In the genomic region with DNA sequence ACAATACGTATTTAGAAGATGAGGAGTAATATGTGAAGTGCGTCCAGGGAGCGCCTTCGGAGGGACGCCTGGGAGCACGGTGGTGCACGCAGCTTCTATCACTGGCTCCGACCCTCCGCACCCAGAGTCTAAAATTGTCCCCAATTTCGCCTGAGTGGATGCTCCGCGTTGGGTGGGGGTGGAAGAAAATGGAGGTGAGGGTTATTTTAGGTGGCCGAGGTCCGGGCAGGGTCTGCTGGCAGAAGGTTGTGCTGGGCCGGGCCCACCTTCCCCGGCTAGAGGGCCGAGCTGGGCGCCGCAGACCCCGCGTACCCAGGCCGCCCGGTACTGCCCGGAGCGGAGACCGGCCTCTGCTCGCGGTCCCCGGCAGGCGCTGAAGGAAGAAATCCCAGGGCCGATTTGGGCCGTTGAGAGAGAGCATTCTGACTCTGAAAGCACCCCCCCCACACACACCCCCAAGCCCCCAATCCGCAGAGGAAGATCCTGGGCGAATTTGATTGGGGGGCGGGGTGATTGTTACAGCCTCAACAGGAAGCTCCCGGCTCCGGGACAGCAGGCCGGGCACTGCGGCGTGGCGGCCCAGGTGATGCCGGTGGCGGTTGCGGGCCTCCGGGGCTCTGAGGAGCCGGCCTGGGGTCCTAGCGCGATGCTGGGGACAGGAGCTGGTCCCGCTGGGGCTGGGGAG, we compare ENCODE assay signal across 1 cellular context.
TF ChIP-seq lines count a peak whose summit lies in the region.

No MANE protein-coding gene starts in this region.

TF ChIP-seq in HepG2, 621 proteins besides CTCF, POLR2A, EP300 and RAD21 (continued from another document):
- TF ChIP-seq AGO1 (IDR thresholded peaks at IDR 0.05; ENCODE audit: low read depth, low read length, poor library complexity, severe bottlenecking), result peak; percentile 22
- TF ChIP-seq BCL3 (CRISPR knock-in tag; IDR thresholded peaks at IDR 0.05), result no peak
- TF ChIP-seq ZNF792 (CRISPR knock-in tag; IDR thresholded peaks at IDR 0.05), result 0 out of 2 replicates have a peak, but pooled peaks have one; percentile 20
- peak; percentile 80 for TF ChIP-seq TAF15 (IDR thresholded peaks at IDR 0.05; ENCODE audit: low read depth, low read length, poor library complexity, severe bottlenecking)
- TF ChIP-seq RBM39 (IDR thresholded peaks at IDR 0.05; ENCODE audit: low read depth, low read length, poor library complexity, severe bottlenecking), result peak; percentile 87
- TF ChIP-seq ZNF260 (CRISPR knock-in tag; IDR thresholded peaks at IDR 0.05; ENCODE audit: borderline replicate concordance, low read depth), result no peak
- no peak for TF ChIP-seq BORCS8-MEF2B (CRISPR knock-in tag; IDR thresholded peaks at IDR 0.05)
- peak; percentile 67 for TF ChIP-seq HNRNPK (IDR thresholded peaks at IDR 0.05; ENCODE audit: low read depth, low read length, poor library complexity, severe bottlenecking)
- TF ChIP-seq RBFOX2 (IDR thresholded peaks at IDR 0.05; ENCODE audit: low read depth, low read length), result 0 out of 2 replicates have a peak, but pooled peaks have one; percentile 10
- no peak for TF ChIP-seq ZNF367 (CRISPR knock-in tag; IDR thresholded peaks at IDR 0.05; ENCODE audit: borderline replicate concordance)
- no peak for TF ChIP-seq ZNF276 (CRISPR knock-in tag; IDR thresholded peaks at IDR 0.05; ENCODE audit: low read depth)
- TF ChIP-seq KDM4B (CRISPR knock-in tag; IDR thresholded peaks at IDR 0.05), result no peak
- TF ChIP-seq NRL (CRISPR knock-in tag; IDR thresholded peaks at IDR 0.05; ENCODE audit: borderline replicate concordance), result 0 out of 2 replicates have a peak, but pooled peaks have one; percentile 43
- peak; percentile 23; the same call in 1 of the 2 replicates for TF ChIP-seq ZNF768 (CRISPR knock-in tag; IDR thresholded peaks at IDR 0.05)
- peak; percentile 69 for TF ChIP-seq AGO2 (optimal IDR thresholded peaks at IDR 0.05; ENCODE audit: low read depth, low read length)
